Comparison of ENCODE assay signal across 10 cellular contexts in the genomic region with DNA sequence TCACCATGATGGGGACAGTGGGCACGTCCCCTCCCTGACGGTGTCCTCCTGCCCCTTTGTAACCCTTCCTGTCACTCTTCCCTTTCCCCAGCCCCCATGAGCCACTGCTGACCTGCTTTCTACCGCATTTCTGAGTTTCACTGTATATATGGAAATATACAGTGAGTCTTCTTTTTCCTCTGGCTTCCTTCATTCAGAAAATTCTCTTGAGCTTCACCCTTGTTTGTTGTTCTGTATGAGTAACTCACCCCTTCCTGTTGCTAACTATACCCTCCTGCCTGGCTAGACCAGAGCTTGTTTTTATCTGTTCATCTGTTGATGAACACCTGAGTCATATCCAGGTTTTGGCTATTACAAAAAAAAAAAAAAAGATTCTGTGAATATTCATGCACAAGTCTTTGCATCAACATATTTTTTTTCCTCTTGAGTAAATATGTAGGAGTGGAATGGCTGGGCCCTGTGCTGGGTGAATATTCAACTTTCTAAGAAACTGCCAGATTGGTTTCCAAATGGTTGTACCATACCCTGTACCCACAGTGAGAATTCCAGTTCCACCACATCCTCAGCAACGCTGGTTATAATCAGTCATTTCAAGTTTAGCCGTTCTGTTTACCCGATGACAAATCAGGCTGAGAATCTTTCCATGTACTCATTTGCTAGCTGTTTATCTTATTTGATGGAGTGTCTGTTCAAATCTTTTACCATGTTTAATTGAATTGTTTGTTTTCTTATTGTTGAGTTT.
DNase-seq lines count a peak whose midpoint lies in the region; ATAC-seq, FAIRE-seq and TF ChIP-seq lines count a peak whose summit lies in the region.
"Had no signal": no experiment of that assay in that cellular context is flagged by ENCODE, and none has a peak within 500 bp of the region (broad histone marks: within the 10 kb centered on the region; RNA-seq: fewer than 3 reads in every experiment).

No MANE protein-coding gene starts in this region.

- ATAC-seq in GM19023 (IDR thresholded peaks at IDR 0.05; ENCODE audit: unreplicated experiment): no peak
- no peak for ATAC-seq in HG03196 (IDR thresholded peaks at IDR 0.05; ENCODE audit: unreplicated experiment)

- no peak for FAIRE-seq in bronchial epithelial cell (lab: Jason Lieb, UNC)

- H3K4me3 ChIP-seq in bronchial epithelial cell (ENCODE audit: low read depth, low read length): no peak overlapping the region

- H3K27me3 ChIP-seq in bronchial epithelial cell (ENCODE audit: control insufficient read depth, insufficient read depth, low read length): no peaks in the 10 kb centered on the region

- H3K36me3 ChIP-seq in bronchial epithelial cell (ENCODE audit: control insufficient read depth, insufficient read depth, low read length): no peaks in the 10 kb centered on the region

- no peak for TF ChIP-seq CTCF in bronchial epithelial cell (IDR thresholded peaks at IDR 0.05; ENCODE audit: insufficient read depth, low read length, severe bottlenecking)

- DNase-seq in EH (ENCODE audit: low read depth) (peak; percentile 79), RKO (ENCODE audit: low spot score) (peak; percentile 51), bronchial epithelial cell (ENCODE audit: low read depth) (peak; percentile 96), non-pigmented ciliary epithelial cell (ENCODE audit: low read depth) (peak; percentile 58), epidermal melanocyte (ENCODE audit: insufficient read length, low spot score) (no peak), OCI-M1 (lab: John Stamatoyannopoulos, UW) (no peak)
- DNase-seq: effector memory CD4-positive, alpha-beta T cell; NCI-H1092 had no signal

Comparison
In these comparisons a context has a peak if more than half of its experiments do, and no peak if none do; other contexts are left out.
1. DNase-seq: peak in EH (single experiment), RKO (single experiment), bronchial epithelial cell (single experiment) and non-pigmented ciliary epithelial cell (single experiment); none in epidermal melanocyte (single experiment) and OCI-M1 (single experiment).